ENCODE assay signal across 1 cellular context in genomic region chr2:160156084-160156483, GRCh38.
TF ChIP-seq lines count a peak whose summit lies in the region.

No MANE protein-coding gene starts in this region.

TF ChIP-seq in IMR-90, 13 proteins besides CTCF, POLR2A, EP300 and RAD21 (continued from another document):
- TF ChIP-seq NFE2L2 (IDR thresholded peaks at IDR 0.05; ENCODE audit: low read depth, low read length) (no peak), BHLHE40 (IDR thresholded peaks at IDR 0.05; ENCODE audit: low read depth, low read length) (no peak), CHD1 (IDR thresholded peaks at IDR 0.05; ENCODE audit: low read depth, low read length) (no peak)
